Comparison of ENCODE assay signal across 13 cellular contexts in genomic region chr5:172891716-172892421, GRCh38. TPM values are rescaled to one million over a fixed set of nuclear protein-coding genes. Genes with fewer than 3 reads are reported as not detected.
A peak's percentile ranks its signal among the peaks of the same experiment; 100 is the strongest.
DNase-seq lines count a peak whose midpoint lies in the region; ATAC-seq, FAIRE-seq and TF ChIP-seq lines count a peak whose summit lies in the region.
"Had no signal": no experiment of that assay in that cellular context is flagged by ENCODE, and none has a peak within 500 bp of the region (broad histone marks: within the 10 kb centered on the region; RNA-seq: fewer than 3 reads in every experiment).

No MANE protein-coding gene starts in this region.

- H3K9me3 ChIP-seq in astrocyte (ENCODE audit: insufficient read depth, low read depth, low read length) = no peaks in the 10 kb centered on the region
- H3K9me3 ChIP-seq in gastroesophageal sphincter = no peaks in the 10 kb centered on the region
- H3K9me3 ChIP-seq in transverse colon = no peaks in the 10 kb centered on the region

- no peak overlapping the region for H3K4me2 ChIP-seq in astrocyte (ENCODE audit: low read length)

- H2AFZ ChIP-seq in astrocyte (ENCODE audit: low read depth, low read length) = no peak overlapping the region

- no peaks in the 10 kb centered on the region for H4K20me1 ChIP-seq in astrocyte (ENCODE audit: insufficient read depth, low read length)

- peaks cover 29% of the 10 kb centered on the region for H3K4me1 ChIP-seq in astrocyte (ENCODE audit: insufficient read depth, low read length)
- peaks cover 12 to 81% (median 40%) of the 10 kb centered on the region in 3 donors for H3K4me1 ChIP-seq in gastroesophageal sphincter
- peaks cover 11 to 30% (median 14%) of the 10 kb centered on the region in 4 donors for H3K4me1 ChIP-seq in transverse colon

- in situ Hi-C loops in transverse colon (cut with MboI; ENCODE audit: low pct_ligation_motif_present in 1 of 4, low pct_unique_long_range_greater_than_20kb in 1 of 4, low sequenced_read_pairs in 3 of 4) = no loop called here

- H3K27ac ChIP-seq in astrocyte (ENCODE audit: low read depth, low read length) (peak overlapping the region; percentile 40), gastroesophageal sphincter (peak overlapping the region; percentile 85 to 96 (median 94)), transverse colon (peak overlapping the region; percentile 63 to 94 (median 79))

- no peak overlapping the region for H3K9ac ChIP-seq in astrocyte (ENCODE audit: low read length)

- H3K27me3 Mint-ChIP-seq in astrocyte (ENCODE audit: low read depth, unreplicated experiment) (no peaks in the 10 kb centered on the region), nephron progenitor cell (ENCODE audit: low read depth, poor library complexity) (no peaks in the 10 kb centered on the region)
- H3K27me3 Mint-ChIP-seq: activated CD4-positive, alpha-beta memory T cell treated with anti-CD3 and anti-CD28 coated beads, Interleukin-2, amount 10 ng/mL, durations not matched to agents 7 days and 5 days; activated naive CD8-positive, alpha-beta T cell treated with anti-CD3 and anti-CD28 coated beads, Interleukin-2, amount 10 ng/mL, durations not matched to agents 7 days and 5 days had no signal

- 14 to 25% methylated on average over 4 to 6 of the region's 7 CpGs for WGBS in gastroesophageal sphincter (ENCODE audit: low coverage in 1 of 2), 2 donors
- WGBS in transverse colon (ENCODE audit: low coverage in 1 of 2), 2 donors = 61 to 63% methylated on average over 3 to 7 of the region's 7 CpGs

- peak overlapping the region; percentile 41 for H3K27ac Mint-ChIP-seq in astrocyte (ENCODE audit: unreplicated experiment)
- peak overlapping the region; percentile 97 for H3K27ac Mint-ChIP-seq in nephron progenitor cell
- H3K27ac Mint-ChIP-seq: activated CD4-positive, alpha-beta memory T cell treated with anti-CD3 and anti-CD28 coated beads, Interleukin-2, amount 10 ng/mL, durations not matched to agents 7 days and 5 days; activated naive CD8-positive, alpha-beta T cell treated with anti-CD3 and anti-CD28 coated beads, Interleukin-2, amount 10 ng/mL, durations not matched to agents 7 days and 5 days had no signal

- H3K4me3 ChIP-seq in astrocyte (ENCODE audit: insufficient read depth, low read depth, low read length) = no peak overlapping the region
- no peak overlapping the region for H3K4me3 ChIP-seq in gastroesophageal sphincter
- no peak overlapping the region for H3K4me3 ChIP-seq in transverse colon

- H3K27me3 ChIP-seq in astrocyte (ENCODE audit: insufficient read depth, low read length) (no peaks in the 10 kb centered on the region), gastroesophageal sphincter (no peaks in the 10 kb centered on the region), transverse colon (no peaks in the 10 kb centered on the region)

- DNase-seq in astrocyte (ENCODE audit: low read depth) (no peak), nephron progenitor cell (no peak), transverse colon (no peak), DMS53 (lab: John Stamatoyannopoulos, UW) (no peak), NCI-H1092 (lab: John Stamatoyannopoulos, UW) (no peak), NCI-H526 (lab: John Stamatoyannopoulos, UW) (no peak)
- DNase-seq: activated CD4-positive, alpha-beta memory T cell treated with anti-CD3 and anti-CD28 coated beads, Interleukin-2, amount 10 ng/mL, durations not matched to agents 7 days and 5 days; activated naive CD8-positive, alpha-beta T cell treated with anti-CD3 and anti-CD28 coated beads, Interleukin-2, amount 10 ng/mL, durations not matched to agents 7 days and 5 days; erythroblast; kidney glomerular epithelial cell; NCI-H774 had no signal

- peak; percentile 74 for ATAC-seq in gastroesophageal sphincter
- ATAC-seq: SK-N-SH treated with all-trans-retinoic acid at 6 μM for 48 hours had no signal

- TF ChIP-seq EP300 in gastroesophageal sphincter (IDR thresholded peaks at IDR 0.05) (peak; percentile 67), transverse colon (IDR thresholded peaks at IDR 0.05; ENCODE audit: low read depth) (no peak)

- H3K9me3 Mint-ChIP-seq in astrocyte (ENCODE audit: unreplicated experiment) (no peaks in the 10 kb centered on the region), nephron progenitor cell (no peaks in the 10 kb centered on the region)
- H3K9me3 Mint-ChIP-seq: activated CD4-positive, alpha-beta memory T cell treated with anti-CD3 and anti-CD28 coated beads, Interleukin-2, amount 10 ng/mL, durations not matched to agents 7 days and 5 days; activated naive CD8-positive, alpha-beta T cell treated with anti-CD3 and anti-CD28 coated beads, Interleukin-2, amount 10 ng/mL, durations not matched to agents 7 days and 5 days had no signal

- peaks cover 24% of the 10 kb centered on the region for H3K36me3 Mint-ChIP-seq in astrocyte (ENCODE audit: low read depth, unreplicated experiment)
- H3K36me3 Mint-ChIP-seq in nephron progenitor cell (ENCODE audit: low read depth) = peaks cover 32% of the 10 kb centered on the region
- H3K36me3 Mint-ChIP-seq: activated naive CD8-positive, alpha-beta T cell treated with anti-CD3 and anti-CD28 coated beads, Interleukin-2, amount 10 ng/mL, durations not matched to agents 7 days and 5 days had no signal

- no peak for TF ChIP-seq CTCF in astrocyte (IDR thresholded peaks at IDR 0.05; ENCODE audit: insufficient read depth, low read depth, low read length)
- no peak for TF ChIP-seq CTCF in gastroesophageal sphincter (IDR thresholded peaks at IDR 0.05)
- no peak for TF ChIP-seq CTCF in nephron progenitor cell (IDR thresholded peaks at IDR 0.05)
- no peak for TF ChIP-seq CTCF in transverse colon (IDR thresholded peaks at IDR 0.05)

- TF ChIP-seq POLR2A in gastroesophageal sphincter (IDR thresholded peaks at IDR 0.05) (no peak), transverse colon (IDR thresholded peaks at IDR 0.05) (no peak)

- H3K4me3 Mint-ChIP-seq in astrocyte (ENCODE audit: unreplicated experiment) (no peak overlapping the region), nephron progenitor cell (no peak overlapping the region)
- H3K4me3 Mint-ChIP-seq: activated CD4-positive, alpha-beta memory T cell treated with anti-CD3 and anti-CD28 coated beads, Interleukin-2, amount 10 ng/mL, durations not matched to agents 7 days and 5 days; activated naive CD8-positive, alpha-beta T cell treated with anti-CD3 and anti-CD28 coated beads, Interleukin-2, amount 10 ng/mL, durations not matched to agents 7 days and 5 days had no signal

- FAIRE-seq in astrocyte (lab: Jason Lieb, UNC) = no peak

- peaks cover 31% of the 10 kb centered on the region for H3K79me2 ChIP-seq in astrocyte (ENCODE audit: insufficient read depth, low read length)

- H3K36me3 ChIP-seq in astrocyte (ENCODE audit: insufficient read depth, low read length) (peaks cover 12% of the 10 kb centered on the region), gastroesophageal sphincter (peaks cover 0 to 11% of the 10 kb centered on the region in 2 donors), transverse colon (peaks cover 0 to 14% (median 2%) of the 10 kb centered on the region in 4 donors)

- intact Hi-C loops in transverse colon (cut with DNase I; ENCODE audit: low total_unique reads) = no loop called here

- H3K4me1 Mint-ChIP-seq in astrocyte (ENCODE audit: low read depth, unreplicated experiment) (peaks cover 29% of the 10 kb centered on the region), nephron progenitor cell (peaks cover 30% of the 10 kb centered on the region)

RNA-seq across cellular contexts. Expression of gene ERGIC1, which starts 57.8 kb away (rescaled TPM):
- total RNA-seq in astrocyte = 131 and 137 TPM in 2 replicates
- 100 to 1,000 TPM; 116 to 172 (median 144) TPM for total RNA-seq in gastroesophageal sphincter
- total RNA-seq in transverse colon = 100 to 1,000 TPM; 125 to 252 (median 184) TPM

Comparison
In these comparisons a context has a peak if more than half of its experiments do, and no peak if none do; other contexts are left out.
1. H3K27ac ChIP-seq: peak in every context shown above with its lines; median percentile 94 in gastroesophageal sphincter; 79 in transverse colon; 40 in astrocyte.